In genomic region chr3:37320276-37320675, GRCh38 we compare ENCODE assay signal across 18 cellular contexts.
DNase-seq lines count a peak whose midpoint lies in the region; ATAC-seq and TF ChIP-seq lines count a peak whose summit lies in the region.
"Had no signal": no experiment of that assay in that cellular context is flagged by ENCODE, and none has a peak within 500 bp of the region (broad histone marks: within the 10 kb centered on the region; RNA-seq: fewer than 3 reads in every experiment).

No MANE protein-coding gene starts in this region.

- peak overlapping the region; percentile 21 for H3K4me3 Mint-ChIP-seq in activated CD4-positive, alpha-beta memory T cell treated with anti-CD3 and anti-CD28 coated beads for 36 hours

- TF ChIP-seq CTCF in dorsolateral prefrontal cortex (IDR thresholded peaks at IDR 0.05 in 54 of 56, conservative IDR thresholded peaks at IDR 0.05 in 2 of 56; ENCODE audit: low read depth in 1 of 56, partially characterized antibody in 56 of 56): no peak

- no peaks in the 10 kb centered on the region for H3K9me3 Mint-ChIP-seq in activated CD4-positive, alpha-beta memory T cell treated with anti-CD3 and anti-CD28 coated beads for 36 hours

- H3K27me3 ChIP-seq in dorsolateral prefrontal cortex: no peaks in the 10 kb centered on the region
- H3K27me3 ChIP-seq: heart right ventricle, SJSA1, tibial nerve had no signal

- peaks cover 53% of the 10 kb centered on the region for H3K36me3 Mint-ChIP-seq in activated CD4-positive, alpha-beta memory T cell treated with anti-CD3 and anti-CD28 coated beads for 36 hours

- intact Hi-C loops in activated CD4-positive, alpha-beta memory T cell treated with anti-CD3 and anti-CD28 coated beads for 36 hours (cut with micrococcal nuclease): loop anchor here (1.0 to 10.0 kb wide), 5 partner anchors 33 to 847 kb away; partner anchors contain the start of genes LRRFIP2 and OXSR1
- intact Hi-C loops in dorsolateral prefrontal cortex (cut with DNase I): no loop called here

- peak overlapping the region in 2 of 59 donors; percentile 37 to 72 for H3K27ac ChIP-seq in dorsolateral prefrontal cortex
- H3K27ac ChIP-seq: SJSA1 had no signal

- ATAC-seq in GM21576 (IDR thresholded peaks at IDR 0.05; ENCODE audit: unreplicated experiment): peak; percentile 65
- ATAC-seq: esophagus mucosa, heart right ventricle, K562, left cardiac atrium had no signal

- H3K27me3 Mint-ChIP-seq in activated CD4-positive, alpha-beta memory T cell treated with anti-CD3 and anti-CD28 coated beads for 36 hours: no peaks in the 10 kb centered on the region

- H3K4me1 Mint-ChIP-seq in activated CD4-positive, alpha-beta memory T cell treated with anti-CD3 and anti-CD28 coated beads for 36 hours (ENCODE audit: low read depth): peaks cover 43% of the 10 kb centered on the region

- peak overlapping the region; percentile 47 for H3K27ac Mint-ChIP-seq in activated CD4-positive, alpha-beta memory T cell treated with anti-CD3 and anti-CD28 coated beads for 36 hours

- H3K4me3 ChIP-seq in dorsolateral prefrontal cortex: no peak overlapping the region
- H3K4me3 ChIP-seq: heart right ventricle, K562, SJSA1, tibial nerve had no signal

- CTCF ChIA-PET in activated CD4-positive, alpha-beta memory T cell treated with anti-CD3 and anti-CD28 coated beads for 36 hours (lab: Charles Lee): interaction anchor here (0.8 to 2.7 kb wide), 2 partner anchors 12 kb away, joined by 3 to 10 read pairs; no protein-coding TSS in a partner anchor

- peak; percentile 29 for DNase-seq in stimulated activated naive CD4-positive, alpha-beta T cell treated with Interleukin-2 at 50 U/mL for 16 hours (lab: John Stamatoyannopoulos, UW)
- DNase-seq in stimulated activated naive CD4-positive, alpha-beta T cell (lab: John Stamatoyannopoulos, UW): no peak
- DNase-seq in activated CD4-positive, alpha-beta memory T cell treated with anti-CD3 and anti-CD28 coated beads for 36 hours: peak; percentile 55
- DNase-seq in dorsolateral prefrontal cortex: no peak
- no peak for DNase-seq in NCI-H1105 treated with DMSO at 0.1 percent for 48 hours (lab: John Stamatoyannopoulos, UW)
- no peak for DNase-seq in NCI-H1930 (lab: John Stamatoyannopoulos, UW)
- DNase-seq: activated CD8-positive, alpha-beta memory T cell treated with anti-CD3 and anti-CD28 coated beads, Interleukin-2, amount 50 U/mL, for 4 hours; aorta; cortex of kidney; heart right ventricle; left cardiac atrium; NCI-H1417; posterior cingulate gyrus had no signal

- POLR2A ChIA-PET in activated CD4-positive, alpha-beta memory T cell treated with anti-CD3 and anti-CD28 coated beads for 36 hours (lab: Charles Lee): no interaction called here

Comparison
In these comparisons a context has a peak if more than half of its experiments do, and no peak if none do; other contexts are left out.
1. DNase-seq: peak in stimulated activated naive CD4-positive, alpha-beta T cell treated with Interleukin-2 at 50 U/mL for 16 hours (single experiment) and activated CD4-positive, alpha-beta memory T cell treated with anti-CD3 and anti-CD28 coated beads for 36 hours (single experiment); none in stimulated activated naive CD4-positive, alpha-beta T cell (0 of 6), dorsolateral prefrontal cortex (0 of 10), NCI-H1105 treated with DMSO at 0.1 percent for 48 hours (single experiment) and NCI-H1930 (0 of 2).